30 cellular contexts compared by ENCODE assay signal in genomic region chr18:2330764-2331163, GRCh38.
"Had no signal": no experiment of that assay in that cellular context is flagged by ENCODE, and none has a peak within 500 bp of the region (broad histone marks: within the 10 kb centered on the region; RNA-seq: fewer than 3 reads in every experiment).

No MANE protein-coding gene starts in this region.

- H3K27ac ChIP-seq: adrenal gland, body of pancreas, cardiac muscle cell, colonic mucosa had no signal

- H3K27me3 ChIP-seq: adrenal gland, body of pancreas, cardiac muscle cell, colonic mucosa had no signal

- ATAC-seq: activated CD4-positive, alpha-beta T cell treated with anti-CD3 and anti-CD28 coated beads for 36 hours; activated CD8-positive, alpha-beta memory T cell treated with anti-CD3 and anti-CD28 coated beads, Interleukin-2, amount 10 ng/mL, durations not matched to agents 7 days and 5 days; activated CD8-positive, alpha-beta T cell treated with anti-CD3 and anti-CD28 coated beads, Interleukin-2, amount 10 ng/mL, durations not matched to agents 7 days and 5 days; activated naive CD8-positive, alpha-beta T cell treated with anti-CD3 and anti-CD28 coated beads, Interleukin-2, amount 50 U/mL, for 24 hours; body of pancreas; esophagus mucosa had no signal

- H3K9me3 ChIP-seq: adrenal gland, body of pancreas, colonic mucosa had no signal

- DNase-seq: activated CD4-positive, alpha-beta memory T cell treated with anti-CD3 and anti-CD28 coated beads for 36 hours; activated CD4-positive, alpha-beta T cell treated with anti-CD3 and anti-CD28 coated beads for 36 hours; activated CD4-positive, alpha-beta T cell treated with anti-CD3 and anti-CD28 coated beads, Interleukin-2, amount 10 ng/mL, durations not matched to agents 24 days and 14 days; activated CD4-positive, CD25-positive, alpha-beta regulatory T cell; activated CD4-positive, CD25-positive, alpha-beta regulatory T cell treated with anti-CD3 and anti-CD28 coated beads, Interleukin-2, amount 50 U/mL, for 72 hours; activated CD8-positive, alpha-beta memory T cell treated with anti-CD3 and anti-CD28 coated beads, Interleukin-2, amount 10 ng/mL, durations not matched to agents 7 days and 5 days; activated CD8-positive, alpha-beta memory T cell treated with anti-CD3 and anti-CD28 coated beads, Interleukin-2, amount 50 U/mL, for 4 hours; activated CD8-positive, alpha-beta T cell treated with anti-CD3 and anti-CD28 coated beads, Interleukin-2, amount 10 ng/mL, durations not matched to agents 7 days and 5 days; activated effector memory CD4-positive, alpha-beta T cell treated with anti-CD3 and anti-CD28 coated beads, Interleukin-2, amount 50 U/mL, for 16 hours; activated naive CD4-positive, alpha-beta T cell treated with anti-CD3 and anti-CD28 coated beads for 36 hours; activated naive CD8-positive, alpha-beta T cell treated with anti-CD3 and anti-CD28 coated beads for 36 hours; activated naive CD8-positive, alpha-beta T cell treated with anti-CD3 and anti-CD28 coated beads, Interleukin-2, amount 50 U/mL, for 24 hours; activated T-cell treated with anti-CD3 and anti-CD28 coated beads, Interleukin-2, amount 50 U/mL, for 1 hour; activated T-cell treated with anti-CD3 and anti-CD28 coated beads, Interleukin-2, amount 50 U/mL, for 48 hours; adrenal gland; amygdala; aorta; body of pancreas; central memory CD4-positive, alpha-beta T cell; cerebellar nuclear complex; colonic mucosa; effector CD8-positive, alpha-beta T cell; foreskin fibroblast; head of caudate nucleus; T-helper 2 cell had no signal

- FAIRE-seq: endometrium, endothelial cell of umbilical vein, frontal cortex had no signal

- H3K4me3 ChIP-seq: adrenal gland, body of pancreas, cardiac muscle cell, colonic mucosa had no signal

- H3K4me1 ChIP-seq: adrenal gland, body of pancreas, colonic mucosa had no signal

- H3K36me3 ChIP-seq: adrenal gland, cardiac muscle cell, colonic mucosa had no signal
